1 cellular context compared by ENCODE assay signal in genomic region chr1:174690266-174690665, GRCh38.
TF ChIP-seq lines count a peak whose summit lies in the region.

No MANE protein-coding gene starts in this region.

TF ChIP-seq in K562, 482 proteins besides CTCF, POLR2A, EP300 and RAD21 (continued from another document):
- TF ChIP-seq CHD7 (IDR thresholded peaks at IDR 0.05; ENCODE audit: low read depth, low read length) (no peak), ZNF316 (IDR thresholded peaks at IDR 0.05) (peak; percentile 65), JUN (IDR thresholded peaks at IDR 0.05; ENCODE audit: borderline replicate concordance, low read depth, low read length) (no peak), JUN (CRISPR knock-in tag; IDR thresholded peaks at IDR 0.05; ENCODE audit: borderline replicate concordance) (no peak), MAFG (tag; conservative IDR thresholded peaks at IDR 0.05) (0 out of 2 replicates have a peak, but pooled peaks have one; percentile 22), CBX3 (IDR thresholded peaks at IDR 0.05; ENCODE audit: borderline replicate concordance in 1 of 2, low read length in 2 of 2) (no peak), STAG1 (CRISPR knock-in tag; IDR thresholded peaks at IDR 0.05; ENCODE audit: borderline replicate concordance) (no peak), C11orf30 (IDR thresholded peaks at IDR 0.05; ENCODE audit: low read depth) (peak; percentile 42), FOXK1 (CRISPR knock-in tag; IDR thresholded peaks at IDR 0.05; ENCODE audit: borderline replicate concordance) (no peak)
